Comparison of ENCODE assay signal across 8 cellular contexts in genomic region chr5:129906177-129906887, GRCh38. TPM values are rescaled to one million over a fixed set of nuclear protein-coding genes. Genes with fewer than 3 reads are reported as not detected.
DNase-seq lines count a peak whose midpoint lies in the region; ATAC-seq and TF ChIP-seq lines count a peak whose summit lies in the region.

No MANE protein-coding gene starts in this region.

- peak in 3 of 5 donors; percentile 18 to 31 (median 21) for DNase-seq in heart left ventricle
- no peak for DNase-seq in cardiac septum (ENCODE audit: low spot score)
- peak; percentile 56 for DNase-seq in dedifferentiated amniotic fluid mesenchymal stem cell (ENCODE audit: extremely low spot score)
- DNase-seq in stimulated activated CD4-positive, alpha-beta T cell treated with anti-CD3 and anti-CD28 coated beads, Interleukin-12 subunit alpha, Interleukin-12 subunit beta, amount 100 ng/mL, for 4 hours: no peak
- no peak for DNase-seq in HK-2 (ENCODE audit: unreplicated experiment)

- H3K4me3 ChIP-seq in heart left ventricle: peak overlapping the region in 11 of 12 donors; percentile 64 to 85 (median 74)
- H3K4me3 ChIP-seq in mesodermal cell (ENCODE audit: extremely low read depth, insufficient read depth, low read length, poor library complexity, severe bottlenecking): peak overlapping the region; percentile 68
- peak overlapping the region; percentile 74 for H3K4me3 ChIP-seq in urinary bladder (ENCODE audit: low read depth, low read length)

- peak overlapping the region in 1 of 12 donors; percentile 17 for H3K27ac ChIP-seq in heart left ventricle
- no peak overlapping the region for H3K27ac ChIP-seq in mesodermal cell (ENCODE audit: low read depth, low read length, severe bottlenecking)
- H3K27ac ChIP-seq in urinary bladder (ENCODE audit: low read depth): no peak overlapping the region

- TF ChIP-seq CTCF in heart left ventricle (IDR thresholded peaks at IDR 0.05): peak in 5 of 12 donors; percentile 24 to 41 (median 30)

- ATAC-seq in heart left ventricle: peak in 2 of 4 donors; percentile 5 to 31
- ATAC-seq in HG02885 (IDR thresholded peaks at IDR 0.05; ENCODE audit: poor library complexity, unreplicated experiment): no peak

- no peak for TF ChIP-seq POLR2A in heart left ventricle (IDR thresholded peaks at IDR 0.05)

- H3K36me3 ChIP-seq in heart left ventricle (peaks cover 0 to 19% (median 0%) of the 10 kb centered on the region in 9 donors), mesodermal cell (ENCODE audit: control insufficient read depth, insufficient read depth, low read length) (no peaks in the 10 kb centered on the region), urinary bladder (ENCODE audit: insufficient read depth) (no peaks in the 10 kb centered on the region)

- intact Hi-C loops in heart left ventricle (cut with DNase I) (loop anchor here in 5 of 10 donors (10.0 kb wide), 3 partner anchors 238 to 1508 kb away; partner anchors contain the start of gene CDC42SE2 (in 1 of the 5)), cardiac septum (cut with DNase I) (loop anchor here (10.0 kb wide), 2 partner anchors 1258 to 1508 kb away; partner anchors contain the start of gene HINT1)

- H3K27me3 ChIP-seq in heart left ventricle: peaks cover 0 to 34% (median 0%) of the 10 kb centered on the region in 9 donors

- H3K9me3 ChIP-seq in heart left ventricle: no peaks in the 10 kb centered on the region
- no peaks in the 10 kb centered on the region for H3K9me3 ChIP-seq in mesodermal cell (ENCODE audit: control insufficient read depth, low read length)

- H3K4me1 ChIP-seq in heart left ventricle (peaks cover 0 to 33% (median 12%) of the 10 kb centered on the region in 12 donors), mesodermal cell (ENCODE audit: control insufficient read depth, insufficient read depth, low read length, poor library complexity, severe bottlenecking) (peaks cover 5% of the 10 kb centered on the region), urinary bladder (ENCODE audit: insufficient read depth) (no peaks in the 10 kb centered on the region)

- WGBS in heart left ventricle, 4 donors: 6 to 8% (median 7%) methylated on average over 20 of the region's 20 CpGs
- 2 to 7% methylated on average over 8 to 11 of the region's 20 CpGs for WGBS in mesodermal cell (ENCODE audit: insufficient coverage in 2 of 2), 2 experiments
- WGBS in urinary bladder: 4% methylated on average over 20 of the region's 20 CpGs

RNA-seq across cellular contexts. Expression of gene CHSY3, which starts 2.1 kb away (rescaled TPM):
- total RNA-seq in heart left ventricle: 1 to 10 TPM in 6 of 9 donors, under 1 TPM in 3; 0.52 to 2.9 (median 1.1) TPM
- under 1 TPM; 0.04 to 0.71 TPM for polyA plus RNA-seq in heart left ventricle
- total RNA-seq in cardiac septum: 3.1 TPM
- polyA plus RNA-seq in mesodermal cell (2013, experiment 1 of 2): 21.7 TPM
- polyA plus RNA-seq in mesodermal cell (2013, experiment 2 of 2): 16.6 TPM
- 23.4 TPM for total RNA-seq in urinary bladder
- polyA plus RNA-seq in urinary bladder: 3.2 TPM

Comparison
In these comparisons a context has a peak if more than half of its experiments do, and no peak if none do; other contexts are left out.
1. DNase-seq: peak in heart left ventricle (3 of 5) and dedifferentiated amniotic fluid mesenchymal stem cell (single experiment); none in cardiac septum (single experiment), stimulated activated CD4-positive, alpha-beta T cell treated with anti-CD3 and anti-CD28 coated beads, Interleukin-12 subunit alpha, Interleukin-12 subunit beta, amount 100 ng/mL, for 4 hours (single experiment) and HK-2 (single experiment).
2. Peak in every context shown above with its lines, with median percentiles within 50 percentile points of each other: H3K4me3 ChIP-seq.